ENCODE assay signal across 8 cellular contexts in genomic region chr17:54887787-54888186, GRCh38.
"Had no signal": no experiment of that assay in that cellular context is flagged by ENCODE, and none has a peak within 500 bp of the region (broad histone marks: within the 10 kb centered on the region; RNA-seq: fewer than 3 reads in every experiment).

No MANE protein-coding gene starts in this region.

- FAIRE-seq: G401.6, GM12878, GM12891, GM12892, GM18507, GM19239 had no signal

- H3K4me3 ChIP-seq: GM12878 had no signal

- DNase-seq: GDM1, GF-D8 had no signal

- ATAC-seq: GM12878 had no signal
